Comparison of ENCODE assay signal across 14 cellular contexts in the genomic region with DNA sequence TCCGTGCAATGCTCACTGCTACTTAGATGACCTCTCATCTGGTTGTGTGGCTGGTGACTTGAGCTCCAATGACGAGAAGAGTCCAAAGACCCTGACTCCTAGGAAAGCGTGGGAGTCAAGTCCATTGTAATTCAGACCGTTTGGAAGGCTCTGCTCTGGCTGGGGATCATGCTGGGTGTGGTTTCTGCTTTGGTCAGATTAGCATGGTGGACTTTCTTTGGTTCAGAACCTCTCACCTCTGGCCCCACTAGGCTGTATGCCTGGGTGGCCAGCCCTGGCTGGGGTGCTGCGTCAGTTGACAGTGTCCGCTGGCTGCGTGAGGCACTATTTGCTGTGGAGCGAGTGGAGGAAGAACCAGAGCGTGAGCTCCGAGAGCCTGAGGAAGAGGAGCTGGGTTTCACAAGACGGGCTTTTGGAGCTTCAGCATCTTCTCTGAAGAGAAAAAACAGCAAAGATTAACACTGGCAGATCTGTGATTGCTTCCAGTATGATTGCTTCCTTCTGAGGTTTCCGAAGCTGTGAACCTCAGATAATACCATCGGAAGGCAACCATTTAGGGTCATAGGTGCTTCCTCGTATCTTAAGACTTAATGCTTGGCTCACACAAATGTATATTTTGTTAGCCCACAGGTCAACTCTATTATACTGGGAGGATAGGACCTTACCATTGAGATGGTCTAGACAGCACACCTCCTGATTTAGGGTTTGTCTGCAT. TPM values are rescaled to one million over a fixed set of nuclear protein-coding genes. Genes with fewer than 3 reads are reported as not detected.
DNase-seq lines count a peak whose midpoint lies in the region; ATAC-seq, FAIRE-seq and TF ChIP-seq lines count a peak whose summit lies in the region.
"Had no signal": no experiment of that assay in that cellular context is flagged by ENCODE, and none has a peak within 500 bp of the region (broad histone marks: within the 10 kb centered on the region; RNA-seq: fewer than 3 reads in every experiment).

No MANE protein-coding gene starts in this region.

- H3K4me3 ChIP-seq in aorta (ENCODE audit: low read length in 2 of 2): no peak overlapping the region

- no peaks in the 10 kb centered on the region for H3K9me3 Mint-ChIP-seq in T-helper 1 cell treated with Interleukin-12 subunit alpha and Interleukin-12 subunit beta and Interleukin-4 antibody, amounts not matched to agents 30 μg/mL and 1 μg/mL, for 36 hours
- no peaks in the 10 kb centered on the region for H3K9me3 Mint-ChIP-seq in natural killer cell treated with Interleukin-12 subunit alpha and Interleukin-12 subunit beta and Interleukin-15 and Interleukin-18, amount 100 ng/mL, for 72 hours
- H3K9me3 Mint-ChIP-seq in natural killer cell: no peaks in the 10 kb centered on the region
- no peaks in the 10 kb centered on the region for H3K9me3 Mint-ChIP-seq in mesothelial cell of epicardium

- no peak overlapping the region for H3K4me3 Mint-ChIP-seq in T-helper 1 cell treated with Interleukin-12 subunit alpha and Interleukin-12 subunit beta and Interleukin-4 antibody, amounts not matched to agents 30 μg/mL and 1 μg/mL, for 36 hours
- H3K4me3 Mint-ChIP-seq in natural killer cell treated with Interleukin-12 subunit alpha and Interleukin-12 subunit beta and Interleukin-15 and Interleukin-18, amount 100 ng/mL, for 72 hours: no peak overlapping the region
- H3K4me3 Mint-ChIP-seq in natural killer cell (no peak overlapping the region), mesothelial cell of epicardium (no peak overlapping the region)

- H3K27ac Mint-ChIP-seq in T-helper 1 cell treated with Interleukin-12 subunit alpha and Interleukin-12 subunit beta and Interleukin-4 antibody, amounts not matched to agents 30 μg/mL and 1 μg/mL, for 36 hours: peak overlapping the region; percentile 60
- peak overlapping the region in 1 of 2 donors; percentile 25 for H3K27ac Mint-ChIP-seq in natural killer cell treated with Interleukin-12 subunit alpha and Interleukin-12 subunit beta and Interleukin-15 and Interleukin-18, amount 100 ng/mL, for 72 hours
- H3K27ac Mint-ChIP-seq in natural killer cell (no peak overlapping the region), mesothelial cell of epicardium (peak overlapping the region; percentile 80)

- no peak for TF ChIP-seq CTCF in natural killer cell (IDR thresholded peaks at IDR 0.05)
- no peak for TF ChIP-seq CTCF in mesothelial cell of epicardium (IDR thresholded peaks at IDR 0.05; ENCODE audit: unreplicated experiment)

- H3K36me3 Mint-ChIP-seq in T-helper 1 cell treated with Interleukin-12 subunit alpha and Interleukin-12 subunit beta and Interleukin-4 antibody, amounts not matched to agents 30 μg/mL and 1 μg/mL, for 36 hours (ENCODE audit: low read depth): peaks cover 10% of the 10 kb centered on the region
- no peaks in the 10 kb centered on the region for H3K36me3 Mint-ChIP-seq in natural killer cell treated with Interleukin-12 subunit alpha and Interleukin-12 subunit beta and Interleukin-15 and Interleukin-18, amount 100 ng/mL, for 72 hours
- H3K36me3 Mint-ChIP-seq in natural killer cell (no peaks in the 10 kb centered on the region), mesothelial cell of epicardium (peaks cover 7% of the 10 kb centered on the region)

- DNase-seq in T-helper 1 cell: no peak
- peak; percentile 20 for DNase-seq in natural killer cell treated with Interleukin-12 subunit alpha and Interleukin-12 subunit beta and Interleukin-15 and Interleukin-18, amount 100 ng/mL, for 72 hours (ENCODE audit: low spot score)
- no peak for DNase-seq in natural killer cell
- no peak for DNase-seq in mesothelial cell of epicardium (ENCODE audit: low spot score in 2 of 2, unreplicated experiment in 2 of 2)
- no peak for DNase-seq in aorta
- DNase-seq in H54 (ENCODE audit: insufficient read length, low spot score): no peak
- DNase-seq: DMS53, NCI-H1048, NCI-H345, NCI-H526 treated with DMSO at 0.1 percent for 48 hours had no signal

- H3K4me1 Mint-ChIP-seq in T-helper 1 cell treated with Interleukin-12 subunit alpha and Interleukin-12 subunit beta and Interleukin-4 antibody, amounts not matched to agents 30 μg/mL and 1 μg/mL, for 36 hours (ENCODE audit: low read depth): peaks cover 48% of the 10 kb centered on the region
- H3K4me1 Mint-ChIP-seq in natural killer cell treated with Interleukin-12 subunit alpha and Interleukin-12 subunit beta and Interleukin-15 and Interleukin-18, amount 100 ng/mL, for 72 hours (ENCODE audit: low read depth in 2 of 2): peaks cover 15 to 28% of the 10 kb centered on the region in 2 donors
- H3K4me1 Mint-ChIP-seq in natural killer cell (peaks cover 18 to 20% of the 10 kb centered on the region in 2 donors), mesothelial cell of epicardium (peaks cover 45% of the 10 kb centered on the region)

- H3K36me3 ChIP-seq in aorta (ENCODE audit: control insufficient read depth in 1 of 2, insufficient read depth in 2 of 2, low read length in 1 of 2): peaks cover 0 to 2% of the 10 kb centered on the region in 2 donors

- H3K27me3 Mint-ChIP-seq in T-helper 1 cell treated with Interleukin-12 subunit alpha and Interleukin-12 subunit beta and Interleukin-4 antibody, amounts not matched to agents 30 μg/mL and 1 μg/mL, for 36 hours (ENCODE audit: low read depth): no peaks in the 10 kb centered on the region
- no peaks in the 10 kb centered on the region for H3K27me3 Mint-ChIP-seq in natural killer cell treated with Interleukin-12 subunit alpha and Interleukin-12 subunit beta and Interleukin-15 and Interleukin-18, amount 100 ng/mL, for 72 hours
- no peaks in the 10 kb centered on the region for H3K27me3 Mint-ChIP-seq in natural killer cell (ENCODE audit: low read depth in 2 of 2)
- H3K27me3 Mint-ChIP-seq in mesothelial cell of epicardium (ENCODE audit: low read depth): no peaks in the 10 kb centered on the region

- ATAC-seq in natural killer cell treated with Interleukin-12 subunit alpha and Interleukin-12 subunit beta and Interleukin-15 and Interleukin-18, amount 100 ng/mL, for 72 hours: no peak
- ATAC-seq in natural killer cell: no peak
- peak; percentile 11 for ATAC-seq in aorta (ENCODE audit: low FRiP score)
- no peak for ATAC-seq in HG02840 (IDR thresholded peaks at IDR 0.05; ENCODE audit: low FRiP score, unreplicated experiment)

- WGBS in aorta, 2 donors: 90 to 91% methylated on average over 14 of the region's 14 CpGs

- TF ChIP-seq POLR2A in H54 (IDR thresholded peaks at IDR 0.05; ENCODE audit: low read depth, low read length): no peak

- no peak for FAIRE-seq in H54 (lab: Jason Lieb, UNC)

- H3K4me1 ChIP-seq in aorta (ENCODE audit: control insufficient read depth in 1 of 2, insufficient read depth in 2 of 2, low read length in 2 of 2): no peaks in the 10 kb centered on the region

- H3K9me3 ChIP-seq in aorta (ENCODE audit: control insufficient read depth, low read length): no peaks in the 10 kb centered on the region

- H3K27me3 ChIP-seq in aorta (ENCODE audit: control insufficient read depth in 1 of 2, insufficient read depth in 2 of 2, low read length in 1 of 2): no peaks in the 10 kb centered on the region

- H3K27ac ChIP-seq in aorta (ENCODE audit: low read depth in 1 of 2, low read length in 2 of 2): no peak overlapping the region
- H3K27ac ChIP-seq: 22Rv1, HL-60 had no signal

- intact Hi-C loops in natural killer cell (cut with micrococcal nuclease): no loop called here
- intact Hi-C loops in aorta (cut with DNase I): no loop called here

RNA-seq across cellular contexts. Expression of gene HSPA8, which starts 11.6 kb away (rescaled TPM):
- total RNA-seq in natural killer cell treated with Interleukin-12 subunit alpha and Interleukin-12 subunit beta and Interleukin-15 and Interleukin-18, amount 100 ng/mL, for 72 hours: 1,000 to 10,000 TPM; 2,110 to 2,554 TPM
- 100 to 1,000 TPM; 577 to 684 (median 633) TPM for total RNA-seq in natural killer cell
- total RNA-seq in mesothelial cell of epicardium: 714 to 741 TPM (median 735 TPM) in 3 replicates
- 100 to 1,000 TPM; 543 to 888 TPM for total RNA-seq in aorta
- 100 to 1,000 TPM; 320 to 445 TPM for polyA plus RNA-seq in aorta

Comparison
In these comparisons a context has a peak if more than half of its experiments do, and no peak if none do; other contexts are left out.
1. H3K27ac Mint-ChIP-seq: peak in T-helper 1 cell treated with Interleukin-12 subunit alpha and Interleukin-12 subunit beta and Interleukin-4 antibody, amounts not matched to agents 30 μg/mL and 1 μg/mL, for 36 hours (single experiment) and mesothelial cell of epicardium (single experiment); none in natural killer cell (0 of 2).